8 cellular contexts compared by ENCODE assay signal in genomic region chr15:51982013-51982769, GRCh38. TPM values are rescaled to one million over a fixed set of nuclear protein-coding genes. Genes with fewer than 3 reads are reported as not detected.
DNase-seq lines count a peak whose midpoint lies in the region; ATAC-seq and TF ChIP-seq lines count a peak whose summit lies in the region.

No MANE protein-coding gene starts in this region.

- H3K9me3 ChIP-seq in SJSA1 (replicated peaks) (no peaks in the 10 kb centered on the region), spleen (no peaks in the 10 kb centered on the region)

- no peaks in the 10 kb centered on the region for H3K36me3 ChIP-seq in SJSA1
- no peaks in the 10 kb centered on the region for H3K36me3 ChIP-seq in spleen

- TF ChIP-seq CTCF in GM10266 (IDR thresholded peaks at IDR 0.05; ENCODE audit: control insufficient read depth, insufficient read depth, low read depth, missing control alignments): peak; percentile 57
- TF ChIP-seq CTCF in spleen (IDR thresholded peaks at IDR 0.05 in 8 of 11, conservative IDR thresholded peaks at IDR 0.05 in 3 of 11): peak in 9 of 11 experiments; percentile 37 to 73 (median 59)

- H3K4me3 ChIP-seq in SJSA1: peak overlapping the region; percentile 4
- H3K4me3 ChIP-seq in spleen: peak overlapping the region in 4 of 8 donors; percentile 9 to 43 (median 16)

- ATAC-seq in GM21825 (IDR thresholded peaks at IDR 0.05; ENCODE audit: unreplicated experiment): peak; percentile 88

- DNase-seq in GM10266 (ENCODE audit: extremely low spot score) (peak; percentile 68), KG1 (lab: John Stamatoyannopoulos, UW) (peak; percentile 62), SJSA1 (ENCODE audit: low read depth in 1 of 2, low spot score in 2 of 2) (peak; percentile 64 to 72), hepatic stellate cell (ENCODE audit: low spot score) (peak; percentile 79), spleen (no peak), middle frontal gyrus (ENCODE audit: extremely low spot score, low spot score) (no peak)

- H3K27me3 ChIP-seq in SJSA1 (replicated peaks) (no peaks in the 10 kb centered on the region), spleen (replicated peaks in 1 of 7) (no peaks in the 10 kb centered on the region)

- WGBS in spleen, 5 donors: 9 to 12% (median 11%) methylated on average over 7 of the region's 7 CpGs

- intact Hi-C loops in spleen (cut with DNase I; ENCODE audit: low total_unique reads): loop anchor here (5.0 to 10.0 kb wide), 3 partner anchors 93 to 223 kb away; no protein-coding TSS in a partner anchor

- H3K27ac ChIP-seq in SJSA1: peak overlapping the region; percentile 83
- H3K27ac ChIP-seq in angular gyrus (ENCODE audit: low read depth, low read length): peak overlapping the region; percentile 23
- peak overlapping the region in 5 of 8 donors; percentile 60 to 77 (median 68) for H3K27ac ChIP-seq in spleen

- H3K4me1 ChIP-seq in SJSA1 (replicated peaks): peaks cover 11% of the 10 kb centered on the region
- H3K4me1 ChIP-seq in spleen: peaks cover 12 to 22% (median 15%) of the 10 kb centered on the region in 6 donors

- no peak for TF ChIP-seq POLR2A in spleen (IDR thresholded peaks at IDR 0.05)

RNA-seq across cellular contexts. Expression of gene LEO1, which starts 10.6 kb away (rescaled TPM):
- 47.7 and 51.6 TPM in 2 replicates for total RNA-seq in SJSA1 (2014; rRNA removed; shearing (Covaris generic))
- total RNA-seq in spleen: 10 to 100 TPM; 15.2 to 19.5 (median 17.1) TPM
- polyA plus RNA-seq in spleen: 10 to 100 TPM in 1 of 3 donors, 1 to 10 TPM in 2; 7.6 to 10.4 (median 8.7) TPM

RNA-seq across cellular contexts. Expression of gene MAPK6, which starts 36.8 kb away (rescaled TPM):
- total RNA-seq in SJSA1 (2014; rRNA removed; shearing (Covaris generic)): 26.0 and 56.9 TPM in 2 replicates
- total RNA-seq in spleen: 10 to 100 TPM; 17.9 to 28.3 (median 21.9) TPM
- polyA plus RNA-seq in spleen: 1 to 10 TPM; 3.9 to 7.7 (median 5.6) TPM

Comparison
In these comparisons a context has a peak if more than half of its experiments do, and no peak if none do; other contexts are left out.
1. DNase-seq: peak in GM10266 (single experiment), KG1 (single experiment), SJSA1 (2 of 2) and hepatic stellate cell (single experiment); none in spleen (single experiment) and middle frontal gyrus (single experiment).
2. H3K27ac ChIP-seq: peak in every context shown above with its lines; median percentile 83 in SJSA1; 68 in spleen; 23 in angular gyrus.